ENCODE assay signal across 1 cellular context in the genomic region with DNA sequence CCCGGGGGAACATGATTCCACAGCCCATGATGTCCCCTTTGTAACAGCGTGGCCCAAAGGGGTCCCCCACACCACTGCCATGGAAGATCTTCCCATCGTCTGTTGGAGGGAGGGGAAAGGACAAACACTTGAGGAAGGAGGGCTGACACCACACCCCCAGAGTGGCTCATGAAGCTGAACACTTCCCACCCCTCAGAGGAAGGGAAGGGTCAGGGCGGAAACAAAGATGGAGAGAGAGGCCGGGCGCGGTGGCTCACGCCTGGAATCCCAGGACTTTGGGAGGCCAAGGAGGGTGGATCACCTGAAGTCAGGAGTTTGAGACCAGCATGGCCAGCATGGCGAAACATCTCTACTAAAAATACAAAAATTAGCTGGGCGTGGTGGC.
TF ChIP-seq lines count a peak whose summit lies in the region.

No MANE protein-coding gene starts in this region.

TF ChIP-seq in HepG2, 621 proteins besides CTCF, POLR2A, EP300 and RAD21:
- TF ChIP-seq CEBPB (IDR thresholded peaks at IDR 0.05; ENCODE audit: borderline replicate concordance, low read depth, low read length) = no peak
- TF ChIP-seq ZNF552 (CRISPR knock-in tag; IDR thresholded peaks at IDR 0.05; ENCODE audit: borderline replicate concordance) = no peak
- TF ChIP-seq ZNF296 (CRISPR knock-in tag; conservative IDR thresholded peaks at IDR 0.05) = no peak
